In genomic region chr2:62894966-62895631, GRCh38 we compare ENCODE assay signal across 28 cellular contexts.
"Had no signal": no experiment of that assay in that cellular context is flagged by ENCODE, and none has a peak within 500 bp of the region (broad histone marks: within the 10 kb centered on the region; RNA-seq: fewer than 3 reads in every experiment).

No MANE protein-coding gene starts in this region.

- DNase-seq: effector memory CD4-positive, alpha-beta T cell; erythroblast; esophagus squamous epithelium; glutamatergic neuron; heart right ventricle; hippocampal formation; left cardiac atrium; left ventricle myocardium superior; lower lobe of right lung; naive thymus-derived CD8-positive, alpha-beta T cell; nephron progenitor cell; nucleus accumbens; stimulated activated CD4-positive, alpha-beta T cell treated with anti-CD3 and anti-CD28 coated beads, Interleukin-12 subunit alpha, Interleukin-12 subunit beta, amount 100 ng/mL, for 4 hours; stimulated activated CD4-positive, alpha-beta T cell treated with anti-CD3 and anti-CD28 coated beads, Interleukin-1b, Interleukin-23, amount 100 ng/mL, for 48 hours; stimulated activated CD4-positive, alpha-beta T cell treated with anti-CD3 and anti-CD28 coated beads, Interleukin-4, amount 100 ng/mL, for 1 hour; stimulated activated CD8-positive, alpha-beta memory T cell treated with anti-CD3 and anti-CD28 coated beads, Interleukin-4, amount 100 ng/mL, for 48 hours; stimulated activated naive CD4-positive, alpha-beta T cell; stimulated activated naive CD8-positive, alpha-beta T cell treated with anti-CD3 and anti-CD28 coated beads, Interleukin-15, amount 100 ng/mL, for 72 hours; transverse colon; upper lobe of right lung had no signal

- H3K9me3 ChIP-seq: esophagus squamous epithelium, heart right ventricle, lower lobe of right lung, prostate gland, right atrium auricular region, suprapubic skin, transverse colon, upper lobe of right lung, vagina had no signal

- H3K27me3 ChIP-seq: esophagus squamous epithelium, heart right ventricle, right atrium auricular region, suprapubic skin, transverse colon, upper lobe of right lung, vagina had no signal

- H3K4me3 ChIP-seq: esophagus squamous epithelium, heart right ventricle, lower lobe of right lung, prostate gland, right atrium auricular region, smooth muscle cell, suprapubic skin, transverse colon, upper lobe of right lung, vagina had no signal

- H3K27ac ChIP-seq: esophagus squamous epithelium, heart right ventricle, lower lobe of right lung, prostate gland, right atrium auricular region, suprapubic skin, transverse colon, upper lobe of right lung, vagina had no signal

- H3K4me1 ChIP-seq: heart right ventricle, lower lobe of right lung, prostate gland, right atrium auricular region, suprapubic skin, transverse colon, upper lobe of right lung, vagina had no signal

- H3K36me3 ChIP-seq: heart right ventricle, lower lobe of right lung, prostate gland, right atrium auricular region, suprapubic skin, transverse colon, upper lobe of right lung, vagina had no signal

- ATAC-seq: heart right ventricle; left cardiac atrium; left ventricle myocardium superior; lower lobe of right lung; naive thymus-derived CD8-positive, alpha-beta T cell; sciatic nerve; stimulated activated naive CD8-positive, alpha-beta T cell treated with anti-CD3 and anti-CD28 coated beads, Interleukin-15, amount 100 ng/mL, for 72 hours; upper lobe of right lung had no signal

- FAIRE-seq: endothelial cell of umbilical vein, islet of Langerhans had no signal
